ENCODE assay signal across 26 cellular contexts in genomic region chr1:214380418-214380817, GRCh38.
DNase-seq lines count a peak whose midpoint lies in the region; ATAC-seq, FAIRE-seq and TF ChIP-seq lines count a peak whose summit lies in the region.
"Had no signal": no experiment of that assay in that cellular context is flagged by ENCODE, and none has a peak within 500 bp of the region (broad histone marks: within the 10 kb centered on the region; RNA-seq: fewer than 3 reads in every experiment).

No MANE protein-coding gene starts in this region.

- ATAC-seq in stimulated activated naive B cell treated with anti-CD40 and anti-IgM and Interleukin-4, amounts not matched to agents 10 μg/mL and 1 μg/mL and 100 μg/mL, for 72 hours (replicated peaks), result no peak
- ATAC-seq: activated CD8-positive, alpha-beta T cell treated with anti-CD3 and anti-CD28 coated beads, Interleukin-2, amount 10 ng/mL, durations not matched to agents 7 days and 5 days; gastrocnemius medialis; left lung; mucosa of descending colon had no signal

- FAIRE-seq in astrocyte (lab: Jason Lieb, UNC), result no peak
- FAIRE-seq: urothelium cell line had no signal

- intact Hi-C loops in breast epithelium (cut with DNase I; ENCODE audit: low total_unique reads) (no loop called here), MCF 10A (cut with micrococcal nuclease) (no loop called here)
- intact Hi-C loops in activated CD4-positive, alpha-beta memory T cell treated with anti-CD3 and anti-CD28 coated beads for 36 hours (cut with micrococcal nuclease), result no loop called here

- TF ChIP-seq POLR2A in breast epithelium (IDR thresholded peaks at IDR 0.05), result no peak

- H3K4me3 ChIP-seq in breast epithelium (no peak overlapping the region), astrocyte (ENCODE audit: insufficient read depth, low read depth, low read length) (no peak overlapping the region)
- H3K4me3 ChIP-seq: gastrocnemius medialis, left lung, mucosa of descending colon, neural progenitor cell, Peyer's patch had no signal

- H2AFZ ChIP-seq in astrocyte (ENCODE audit: low read depth, low read length), result no peak overlapping the region
- H2AFZ ChIP-seq: neural progenitor cell had no signal

- H3K9ac ChIP-seq in astrocyte (ENCODE audit: low read length), result no peak overlapping the region
- H3K9ac ChIP-seq: KMS-11, neural progenitor cell had no signal

- H3K36me3 Mint-ChIP-seq in MCF 10A (ENCODE audit: insufficient read depth, unreplicated experiment) (peaks cover 100% of the 10 kb centered on the region), astrocyte (ENCODE audit: low read depth, unreplicated experiment) (peaks cover 58% of the 10 kb centered on the region)
- no peaks in the 10 kb centered on the region for H3K36me3 Mint-ChIP-seq in activated CD4-positive, alpha-beta memory T cell treated with anti-CD3 and anti-CD28 coated beads for 36 hours
- no peaks in the 10 kb centered on the region for H3K36me3 Mint-ChIP-seq in stimulated activated naive B cell treated with anti-CD40 and anti-IgM and Interleukin-4, amounts not matched to agents 10 μg/mL and 1 μg/mL and 100 μg/mL, for 72 hours
- H3K36me3 Mint-ChIP-seq: activated naive CD4-positive, alpha-beta T cell treated with anti-CD3 and anti-CD28 coated beads, Interleukin-2, amount 10 ng/mL, durations not matched to agents 7 days and 5 days had no signal

- peak in 1 of 2 donors; percentile 35 for DNase-seq in breast epithelium (ENCODE audit: low spot score in 2 of 2)
- no peak for DNase-seq in MCF 10A (ENCODE audit: unreplicated experiment)
- peak; percentile 57 for DNase-seq in astrocyte (ENCODE audit: low read depth)
- DNase-seq in kidney tubule cell (ENCODE audit: low spot score), result peak; percentile 15
- DNase-seq in activated CD4-positive, alpha-beta memory T cell treated with anti-CD3 and anti-CD28 coated beads for 36 hours, result no peak
- DNase-seq in stimulated activated naive B cell treated with anti-CD40 and anti-IgM and Interleukin-4, amounts not matched to agents 10 μg/mL and 1 μg/mL and 100 μg/mL, for 72 hours, result no peak
- DNase-seq in activated naive CD4-positive, alpha-beta T cell treated with Interleukin-2 at 50 U/mL for 16 hours, result no peak
- no peak for DNase-seq in HuH-7.5 (ENCODE audit: low spot score)
- DNase-seq: 8988T; activated CD8-positive, alpha-beta T cell treated with anti-CD3 and anti-CD28 coated beads, Interleukin-2, amount 10 ng/mL, durations not matched to agents 7 days and 5 days; activated naive CD4-positive, alpha-beta T cell treated with anti-CD3 and anti-CD28 coated beads, Interleukin-2, amount 10 ng/mL, durations not matched to agents 7 days and 5 days; activated T-cell treated with anti-CD3 and anti-CD28 coated beads, Interleukin-2, amount 50 U/mL, for 1 hour; anterior cingulate cortex; COR-L47; gastrocnemius medialis; left lung; mucosa of descending colon; NCI-H187 treated with DMSO at 0.1 percent for 48 hours; NCI-H2227 treated with DMSO at 0.1 percent for 48 hours; Peyer's patch had no signal

- H3K27me3 ChIP-seq in breast epithelium, result no peaks in the 10 kb centered on the region
- no peaks in the 10 kb centered on the region for H3K27me3 ChIP-seq in astrocyte (ENCODE audit: insufficient read depth, low read length)
- H3K27me3 ChIP-seq: gastrocnemius medialis, left lung, neural progenitor cell, Peyer's patch had no signal

- CTCF ChIA-PET in MCF 10A (lab: Yijun Ruan, JAX), result interaction anchor here (0.5 to 3.6 kb wide), 14 partner anchors 9 to 247 kb away, joined by 3 to 22 read pairs (median 4); no protein-coding TSS in a partner anchor
- CTCF ChIA-PET in activated CD4-positive, alpha-beta memory T cell treated with anti-CD3 and anti-CD28 coated beads for 36 hours (lab: Charles Lee), result no interaction called here

- H3K27me3 Mint-ChIP-seq in MCF 10A (ENCODE audit: insufficient read depth, unreplicated experiment), result no peaks in the 10 kb centered on the region
- H3K27me3 Mint-ChIP-seq in astrocyte (ENCODE audit: low read depth, unreplicated experiment), result no peaks in the 10 kb centered on the region
- H3K27me3 Mint-ChIP-seq in activated CD4-positive, alpha-beta memory T cell treated with anti-CD3 and anti-CD28 coated beads for 36 hours, result no peaks in the 10 kb centered on the region
- peaks cover 0 to 5% of the 10 kb centered on the region in 2 donors for H3K27me3 Mint-ChIP-seq in stimulated activated naive B cell treated with anti-CD40 and anti-IgM and Interleukin-4, amounts not matched to agents 10 μg/mL and 1 μg/mL and 100 μg/mL, for 72 hours
- H3K27me3 Mint-ChIP-seq: B cell; central memory CD8-positive, alpha-beta T cell had no signal

- H3K27ac ChIP-seq in breast epithelium, result peak overlapping the region; percentile 27 to 48
- no peak overlapping the region for H3K27ac ChIP-seq in astrocyte (ENCODE audit: low read depth, low read length)
- H3K27ac ChIP-seq: HL-60, KMS-11, left lung, neural progenitor cell, Peyer's patch had no signal

- H3K4me1 Mint-ChIP-seq in MCF 10A (ENCODE audit: insufficient read depth, unreplicated experiment) (peaks cover 11% of the 10 kb centered on the region), astrocyte (ENCODE audit: low read depth, unreplicated experiment) (peaks cover 41% of the 10 kb centered on the region)
- no peaks in the 10 kb centered on the region for H3K4me1 Mint-ChIP-seq in activated CD4-positive, alpha-beta memory T cell treated with anti-CD3 and anti-CD28 coated beads for 36 hours (ENCODE audit: low read depth)
- H3K4me1 Mint-ChIP-seq in stimulated activated naive B cell treated with anti-CD40 and anti-IgM and Interleukin-4, amounts not matched to agents 10 μg/mL and 1 μg/mL and 100 μg/mL, for 72 hours, result no peaks in the 10 kb centered on the region
- H3K4me1 Mint-ChIP-seq: activated naive CD4-positive, alpha-beta T cell treated with anti-CD3 and anti-CD28 coated beads, Interleukin-2, amount 10 ng/mL, durations not matched to agents 7 days and 5 days; B cell; central memory CD8-positive, alpha-beta T cell had no signal

- no peak overlapping the region for H3K27ac Mint-ChIP-seq in MCF 10A (ENCODE audit: low read depth, unreplicated experiment)
- H3K27ac Mint-ChIP-seq in astrocyte (ENCODE audit: unreplicated experiment), result no peak overlapping the region
- no peak overlapping the region for H3K27ac Mint-ChIP-seq in activated CD4-positive, alpha-beta memory T cell treated with anti-CD3 and anti-CD28 coated beads for 36 hours
- H3K27ac Mint-ChIP-seq in stimulated activated naive B cell treated with anti-CD40 and anti-IgM and Interleukin-4, amounts not matched to agents 10 μg/mL and 1 μg/mL and 100 μg/mL, for 72 hours, result no peak overlapping the region
- H3K27ac Mint-ChIP-seq: activated CD8-positive, alpha-beta T cell treated with anti-CD3 and anti-CD28 coated beads, Interleukin-2, amount 10 ng/mL, durations not matched to agents 7 days and 5 days; activated naive CD4-positive, alpha-beta T cell treated with anti-CD3 and anti-CD28 coated beads, Interleukin-2, amount 10 ng/mL, durations not matched to agents 7 days and 5 days; B cell had no signal

- H3K79me2 ChIP-seq in astrocyte (ENCODE audit: insufficient read depth, low read length), result peaks cover 42% of the 10 kb centered on the region

- no peaks in the 10 kb centered on the region for H3K4me1 ChIP-seq in breast epithelium
- peaks cover 21% of the 10 kb centered on the region for H3K4me1 ChIP-seq in astrocyte (ENCODE audit: insufficient read depth, low read length)
- H3K4me1 ChIP-seq: Peyer's patch had no signal

- no peak overlapping the region for H3K4me3 Mint-ChIP-seq in MCF 10A (ENCODE audit: unreplicated experiment)
- no peak overlapping the region for H3K4me3 Mint-ChIP-seq in astrocyte (ENCODE audit: unreplicated experiment)
- no peak overlapping the region for H3K4me3 Mint-ChIP-seq in activated CD4-positive, alpha-beta memory T cell treated with anti-CD3 and anti-CD28 coated beads for 36 hours
- H3K4me3 Mint-ChIP-seq in stimulated activated naive B cell treated with anti-CD40 and anti-IgM and Interleukin-4, amounts not matched to agents 10 μg/mL and 1 μg/mL and 100 μg/mL, for 72 hours, result no peak overlapping the region
- H3K4me3 Mint-ChIP-seq: activated CD8-positive, alpha-beta T cell treated with anti-CD3 and anti-CD28 coated beads, Interleukin-2, amount 10 ng/mL, durations not matched to agents 7 days and 5 days; activated naive CD4-positive, alpha-beta T cell treated with anti-CD3 and anti-CD28 coated beads, Interleukin-2, amount 10 ng/mL, durations not matched to agents 7 days and 5 days; B cell; central memory CD8-positive, alpha-beta T cell had no signal

- BruUV-seq in MCF 10A (replicated peaks; lab: Mats Ljungman, UMichigan), result no TSS peak

- H3K36me3 ChIP-seq in breast epithelium (no peaks in the 10 kb centered on the region), astrocyte (ENCODE audit: insufficient read depth, low read length) (peaks cover 72% of the 10 kb centered on the region)
- H3K36me3 ChIP-seq: neural progenitor cell had no signal

- H3K9me3 ChIP-seq in breast epithelium (no peaks in the 10 kb centered on the region), astrocyte (ENCODE audit: insufficient read depth, low read depth, low read length) (no peaks in the 10 kb centered on the region)
- H3K9me3 ChIP-seq: gastrocnemius medialis, left lung, mucosa of descending colon, Peyer's patch had no signal

- no peak for TF ChIP-seq CTCF in breast epithelium (IDR thresholded peaks at IDR 0.05)
- no peak for TF ChIP-seq CTCF in MCF 10A (IDR thresholded peaks at IDR 0.05; ENCODE audit: unreplicated experiment)
- no peak for TF ChIP-seq CTCF in astrocyte (IDR thresholded peaks at IDR 0.05; ENCODE audit: insufficient read depth, low read depth, low read length)

- H3K4me2 ChIP-seq in astrocyte (ENCODE audit: low read length), result no peak overlapping the region
- H3K4me2 ChIP-seq: KMS-11, neural progenitor cell had no signal

- POLR2A ChIA-PET in MCF 10A (lab: Yijun Ruan, JAX), result interaction anchor here (0.6 to 2.5 kb wide), 14 partner anchors 8 to 1263 kb away, joined by 3 to 10 read pairs (median 4); no protein-coding TSS in a partner anchor
- POLR2A ChIA-PET in activated CD4-positive, alpha-beta memory T cell treated with anti-CD3 and anti-CD28 coated beads for 36 hours (lab: Charles Lee), result no interaction called here

- H4K20me1 ChIP-seq in astrocyte (ENCODE audit: insufficient read depth, low read length), result peaks cover 3% of the 10 kb centered on the region

- H3K9me3 Mint-ChIP-seq in MCF 10A (ENCODE audit: unreplicated experiment) (no peaks in the 10 kb centered on the region), astrocyte (ENCODE audit: unreplicated experiment) (no peaks in the 10 kb centered on the region)
- H3K9me3 Mint-ChIP-seq in activated CD4-positive, alpha-beta memory T cell treated with anti-CD3 and anti-CD28 coated beads for 36 hours, result no peaks in the 10 kb centered on the region
- no peaks in the 10 kb centered on the region for H3K9me3 Mint-ChIP-seq in stimulated activated naive B cell treated with anti-CD40 and anti-IgM and Interleukin-4, amounts not matched to agents 10 μg/mL and 1 μg/mL and 100 μg/mL, for 72 hours
- H3K9me3 Mint-ChIP-seq: activated naive CD4-positive, alpha-beta T cell treated with anti-CD3 and anti-CD28 coated beads, Interleukin-2, amount 10 ng/mL, durations not matched to agents 7 days and 5 days; central memory CD8-positive, alpha-beta T cell; neural progenitor cell had no signal

Comparison
In these comparisons a context has a peak if more than half of its experiments do, and no peak if none do; other contexts are left out.
1. DNase-seq: peak in astrocyte (single experiment) and kidney tubule cell (single experiment); none in MCF 10A (single experiment), activated CD4-positive, alpha-beta memory T cell treated with anti-CD3 and anti-CD28 coated beads for 36 hours (single experiment), stimulated activated naive B cell treated with anti-CD40 and anti-IgM and Interleukin-4, amounts not matched to agents 10 μg/mL and 1 μg/mL and 100 μg/mL, for 72 hours (single experiment), activated naive CD4-positive, alpha-beta T cell treated with Interleukin-2 at 50 U/mL for 16 hours (single experiment) and HuH-7.5 (single experiment).